8 cellular contexts compared by ENCODE assay signal in the genomic region with DNA sequence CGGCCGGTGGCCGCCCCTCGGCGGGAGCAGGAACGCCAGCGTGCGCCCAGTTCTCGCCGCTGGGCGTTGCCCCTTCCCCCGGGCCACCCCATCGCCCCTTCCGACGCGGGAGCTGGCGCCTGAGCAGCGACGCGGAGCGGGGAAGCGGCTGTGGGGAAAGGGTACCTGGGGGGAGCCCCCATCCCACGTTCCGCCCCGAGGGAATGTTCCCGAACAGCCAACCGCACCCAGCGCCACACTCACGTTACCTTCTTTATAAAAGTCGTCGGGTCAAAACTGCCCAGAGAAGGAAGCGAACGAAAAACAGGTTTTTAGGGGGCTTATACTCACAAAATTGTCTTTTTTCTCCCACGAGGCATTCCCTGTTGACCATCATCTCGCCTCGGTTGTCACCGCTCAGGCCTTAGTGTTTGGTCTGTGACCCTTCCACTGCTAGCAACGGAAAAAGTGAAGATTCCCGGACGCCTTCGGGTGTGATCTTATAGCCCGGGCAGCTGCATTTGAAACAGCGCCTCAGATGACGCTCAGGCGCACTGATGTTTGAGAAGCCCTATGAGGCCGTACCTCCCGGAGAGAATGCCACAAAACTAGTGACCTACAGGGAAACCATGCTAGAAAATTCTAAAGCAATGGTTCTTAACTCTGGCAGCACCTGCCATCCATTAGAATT. TPM values are rescaled to one million over a fixed set of nuclear protein-coding genes. Genes with fewer than 3 reads are reported as not detected.
DNase-seq lines count a peak whose midpoint lies in the region; ATAC-seq, FAIRE-seq and TF ChIP-seq lines count a peak whose summit lies in the region.

No MANE protein-coding gene starts in this region.

- H3K4me2 ChIP-seq in neural progenitor cell = peak overlapping the region; percentile 84

- peak; percentile 88 for FAIRE-seq in GM12891 (lab: Jason Lieb, UNC)

- H3K4me1 ChIP-seq in neural progenitor cell = peaks cover 14% of the 10 kb centered on the region

- peaks cover 19% of the 10 kb centered on the region for H3K27me3 ChIP-seq in neural progenitor cell

- peaks cover 25% of the 10 kb centered on the region for H4K20me1 ChIP-seq in neural progenitor cell (ENCODE audit: low read depth)

- no peak overlapping the region for H3K27ac ChIP-seq in neural progenitor cell

- no peak for ATAC-seq in activated CD8-positive, alpha-beta memory T cell treated with anti-CD3 and anti-CD28 coated beads, Interleukin-2, amount 10 ng/mL, durations not matched to agents 7 days and 5 days
- no peak for ATAC-seq in GM19455 (IDR thresholded peaks at IDR 0.05; ENCODE audit: unreplicated experiment)

- no peak for TF ChIP-seq POLR2A in GM12891 (IDR thresholded peaks at IDR 0.05; ENCODE audit: low read depth, low read length)

- no peak overlapping the region for H3K9ac ChIP-seq in neural progenitor cell

- H3F3A ChIP-seq in neural progenitor cell (ENCODE audit: low read depth) = peaks cover 9% of the 10 kb centered on the region

- H3K27ac Mint-ChIP-seq in IgD-negative memory B cell (peak overlapping the region in 1 of 3 donors; percentile 44), neural progenitor cell (peak overlapping the region; percentile 87)
- H3K27ac Mint-ChIP-seq in activated CD8-positive, alpha-beta memory T cell treated with anti-CD3 and anti-CD28 coated beads, Interleukin-2, amount 10 ng/mL, durations not matched to agents 7 days and 5 days = no peak overlapping the region

- no peaks in the 10 kb centered on the region for H3K9me3 ChIP-seq in neural progenitor cell (ENCODE audit: low read depth)

- peak overlapping the region; percentile 95 for H2AFZ ChIP-seq in neural progenitor cell (replicated peaks)

- no peaks in the 10 kb centered on the region for H3K36me3 ChIP-seq in neural progenitor cell

- H3K79me2 ChIP-seq in neural progenitor cell (ENCODE audit: low read depth) = peaks cover 44% of the 10 kb centered on the region

- DNase-seq in GM12891 (ENCODE audit: insufficient read length, low spot score) = no peak
- peak; percentile 43 for DNase-seq in activated CD8-positive, alpha-beta memory T cell treated with anti-CD3 and anti-CD28 coated beads, Interleukin-2, amount 10 ng/mL, durations not matched to agents 7 days and 5 days
- DNase-seq in fibroblast of the conjunctiva (ENCODE audit: low read depth) = peak; percentile 37
- DNase-seq in neural progenitor cell (ENCODE audit: low spot score) = peak; percentile 56
- no peak for DNase-seq in UCSD-AML1 (lab: John Stamatoyannopoulos, UW; ENCODE audit: unreplicated experiment)
- DNase-seq in NCI-H1105 treated with DMSO at 0.1 percent for 48 hours (lab: John Stamatoyannopoulos, UW) = no peak

- H3K4me3 ChIP-seq in neural progenitor cell = peak overlapping the region; percentile 87

- H3K36me3 Mint-ChIP-seq in IgD-negative memory B cell = no peaks in the 10 kb centered on the region
- no peaks in the 10 kb centered on the region for H3K36me3 Mint-ChIP-seq in activated CD8-positive, alpha-beta memory T cell treated with anti-CD3 and anti-CD28 coated beads, Interleukin-2, amount 10 ng/mL, durations not matched to agents 7 days and 5 days
- peaks cover 7% of the 10 kb centered on the region for H3K36me3 Mint-ChIP-seq in neural progenitor cell

- CTCF ChIA-PET in activated CD8-positive, alpha-beta memory T cell treated with anti-CD3 and anti-CD28 coated beads, Interleukin-2, amount 10 ng/mL, durations not matched to agents 7 days and 5 days (lab: Charles Lee) = no interaction called here

- H3K9me3 Mint-ChIP-seq in IgD-negative memory B cell (peaks cover 0 to 2% (median 0%) of the 10 kb centered on the region in 3 donors), neural progenitor cell (peaks cover 5% of the 10 kb centered on the region)
- H3K9me3 Mint-ChIP-seq in activated CD8-positive, alpha-beta memory T cell treated with anti-CD3 and anti-CD28 coated beads, Interleukin-2, amount 10 ng/mL, durations not matched to agents 7 days and 5 days (ENCODE audit: low read depth) = no peaks in the 10 kb centered on the region

- peaks cover 4 to 9% (median 6%) of the 10 kb centered on the region in 3 donors for H3K4me1 Mint-ChIP-seq in IgD-negative memory B cell
- peaks cover 14% of the 10 kb centered on the region for H3K4me1 Mint-ChIP-seq in activated CD8-positive, alpha-beta memory T cell treated with anti-CD3 and anti-CD28 coated beads, Interleukin-2, amount 10 ng/mL, durations not matched to agents 7 days and 5 days
- H3K4me1 Mint-ChIP-seq in neural progenitor cell = peaks cover 32% of the 10 kb centered on the region

- H3K4me3 Mint-ChIP-seq in IgD-negative memory B cell (peak overlapping the region; percentile 84 to 96 (median 90)), neural progenitor cell (peak overlapping the region; percentile 91)
- H3K4me3 Mint-ChIP-seq in activated CD8-positive, alpha-beta memory T cell treated with anti-CD3 and anti-CD28 coated beads, Interleukin-2, amount 10 ng/mL, durations not matched to agents 7 days and 5 days = peak overlapping the region; percentile 66

- peaks cover 35% of the 10 kb centered on the region for H3K27me3 Mint-ChIP-seq in IgD-negative memory B cell
- peaks cover 66% of the 10 kb centered on the region for H3K27me3 Mint-ChIP-seq in activated CD8-positive, alpha-beta memory T cell treated with anti-CD3 and anti-CD28 coated beads, Interleukin-2, amount 10 ng/mL, durations not matched to agents 7 days and 5 days
- peaks cover 2% of the 10 kb centered on the region for H3K27me3 Mint-ChIP-seq in neural progenitor cell (ENCODE audit: insufficient read depth, low read depth)

- TF ChIP-seq CTCF in neural progenitor cell (IDR thresholded peaks at IDR 0.05) = no peak

TF ChIP-seq in GM12891, 5 proteins besides CTCF, POLR2A, EP300 and RAD21:
- TF ChIP-seq SPI1 (IDR thresholded peaks at IDR 0.05; ENCODE audit: low read depth, low read length) (no peak), POU2F2 (IDR thresholded peaks at IDR 0.05; ENCODE audit: low read depth, low read length) (no peak)

RNA-seq across cellular contexts. Expression of a gene that starts 0.5 kb away (rescaled TPM):
- 14.5 TPM for polyA plus RNA-seq in GM12891 (2012; ENCODE audit: low read depth, missing spikeins)
- 1.5 TPM for polyA plus RNA-seq in IgD-negative memory B cell
- 1 to 10 TPM; 3.0 to 5.5 TPM for total RNA-seq in activated CD8-positive, alpha-beta memory T cell treated with anti-CD3 and anti-CD28 coated beads, Interleukin-2, amount 10 ng/mL, durations not matched to agents 7 days and 5 days
- total RNA-seq in neural progenitor cell (ENCODE audit: low replicate concordance) = 73.7 and 83.5 TPM in 2 replicates

Comparison
In these comparisons a context has a peak if more than half of its experiments do, and no peak if none do; other contexts are left out.
1. DNase-seq: peak in activated CD8-positive, alpha-beta memory T cell treated with anti-CD3 and anti-CD28 coated beads, Interleukin-2, amount 10 ng/mL, durations not matched to agents 7 days and 5 days (single experiment), fibroblast of the conjunctiva (single experiment) and neural progenitor cell (single experiment); none in GM12891 (single experiment), UCSD-AML1 (single experiment) and NCI-H1105 treated with DMSO at 0.1 percent for 48 hours (single experiment).
2. RNA of a gene that starts 0.5 kb away (total RNA-seq): 73.7 to 83.5 TPM in neural progenitor cell; 3.0 to 5.5 TPM in activated CD8-positive, alpha-beta memory T cell treated with anti-CD3 and anti-CD28 coated beads, Interleukin-2, amount 10 ng/mL, durations not matched to agents 7 days and 5 days; every median in the first group is over 10 times any median in the second.
3. Peak in every context shown above with its lines, with median percentiles within 50 percentile points of each other: H3K4me3 Mint-ChIP-seq.